10 cellular contexts compared by ENCODE assay signal in the genomic region with DNA sequence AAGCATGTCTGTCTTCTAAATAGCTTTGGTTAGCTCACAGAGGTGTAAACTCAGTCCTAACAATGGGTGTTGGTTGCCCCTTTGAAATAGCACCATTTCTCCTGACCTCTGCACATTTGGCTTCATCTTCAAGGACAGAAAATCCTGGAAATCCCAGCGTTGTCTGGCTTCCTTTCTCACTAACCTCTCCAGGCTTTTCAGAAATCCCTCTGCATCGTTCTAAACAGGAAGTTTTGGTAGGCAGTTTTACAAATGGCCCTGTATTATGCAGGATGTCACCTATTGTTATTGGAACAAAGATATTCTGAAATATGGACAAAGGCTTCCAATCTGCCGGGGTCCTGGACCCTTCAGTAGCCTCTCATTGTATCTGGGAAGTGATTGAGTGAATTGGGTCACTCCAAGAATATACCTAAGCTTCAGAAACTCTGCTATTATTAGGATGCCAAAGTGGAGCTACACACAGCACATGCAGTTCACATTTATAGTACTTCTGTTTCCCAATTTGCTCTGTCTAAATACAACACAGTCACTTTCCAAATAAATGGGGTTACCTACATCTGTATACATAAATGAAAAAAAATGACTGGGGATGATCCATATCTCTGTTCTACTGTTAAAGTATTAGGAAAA.
"Had no signal": no experiment of that assay in that cellular context is flagged by ENCODE, and none has a peak within 500 bp of the region (broad histone marks: within the 10 kb centered on the region; RNA-seq: fewer than 3 reads in every experiment).

No MANE protein-coding gene starts in this region.

- H3K4me3 ChIP-seq: ovary, tibial nerve had no signal

- H3K27ac ChIP-seq: ovary had no signal

- H3K36me3 ChIP-seq: ovary, tibial nerve had no signal

- H3K9me3 ChIP-seq: ovary had no signal

- ATAC-seq: activated T-helper 17 cell treated with anti-CD3 and anti-CD28 coated beads, Interleukin-2, amount 50 U/mL, for 72 hours; stimulated activated effector memory CD8-positive, alpha-beta T cell treated with anti-CD3 and anti-CD28 coated beads, Interleukin-12 subunit alpha, Interleukin-12 subunit beta, amount 100 ng/mL, for 72 hours had no signal

- DNase-seq: activated CD4-positive, alpha-beta T cell treated with anti-CD3 and anti-CD28 coated beads, Interleukin-2, amount 10 ng/mL, durations not matched to agents 7 days and 5 days; activated CD4-positive, CD25-positive, alpha-beta regulatory T cell; activated naive CD4-positive, alpha-beta T cell treated with anti-CD3 and anti-CD28 coated beads for 36 hours; activated T-cell treated with anti-CD3 and anti-CD28 coated beads for 4 hours; hippocampal formation; kidney glomerular epithelial cell; ovary had no signal

- H3K27me3 ChIP-seq: ovary, tibial nerve had no signal
